ENCODE assay signal across 8 cellular contexts in the genomic region with DNA sequence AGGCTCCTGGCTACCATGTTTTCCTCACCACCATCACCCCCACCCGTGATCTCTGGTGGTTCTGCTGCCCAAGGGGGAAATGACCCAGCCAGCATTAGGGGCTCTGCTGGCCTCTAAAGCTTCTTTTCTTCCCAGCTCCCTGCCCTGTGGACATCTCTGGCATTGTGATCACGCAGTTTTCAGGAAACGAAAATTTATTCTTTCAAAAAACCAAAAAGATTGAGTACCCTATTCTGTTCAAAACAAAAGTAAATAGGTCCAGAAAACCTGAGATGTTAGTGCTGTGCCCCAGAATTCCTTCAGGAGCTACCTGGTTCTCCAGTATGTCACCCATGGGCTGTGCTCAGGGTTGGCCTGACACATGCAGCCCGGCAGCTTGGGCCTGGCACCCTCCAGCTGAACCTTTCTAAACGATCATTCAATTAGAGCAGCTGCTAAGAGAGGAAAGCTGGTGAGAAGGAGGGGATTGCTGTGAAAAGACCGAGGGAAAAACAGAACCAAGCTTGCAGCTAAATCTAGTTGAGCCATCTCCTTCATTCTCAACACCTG.
DNase-seq lines count a peak whose midpoint lies in the region; ATAC-seq and TF ChIP-seq lines count a peak whose summit lies in the region.

No MANE protein-coding gene starts in this region.

- H3K4me1 ChIP-seq in heart right ventricle, result peaks cover 12 to 53% (median 44%) of the 10 kb centered on the region in 9 donors
- peaks cover 11 to 68% (median 31%) of the 10 kb centered on the region in 4 donors for H3K4me1 ChIP-seq in stomach

- DNase-seq in activated T-cell treated with anti-CD3 and anti-CD28 coated beads, Interleukin-2, amount 50 U/mL, for 4 hours, result no peak
- no peak for DNase-seq in activated T-cell treated with anti-CD3 and anti-CD28 coated beads, Interleukin-2, amount 50 U/mL, for 1 hour
- DNase-seq in SHP77 (lab: John Stamatoyannopoulos, UW) (peak; percentile 29 to 45), heart right ventricle (no peak), stomach (no peak)
- DNase-seq in activated T-helper 2 cell treated with anti-CD3 and anti-CD28 coated beads, Interferon-gamma antibody, Interleukin-2, Interleukin-4, amounts not matched to agents 10 μg/mL and 5 μg/mL and 100 μg/mL, durations not matched to agents 14 hours and 24 hours and 36 hours (ENCODE audit: low spot score), result no peak

- H3K27me3 Mint-ChIP-seq in activated T-cell treated with anti-CD3 and anti-CD28 coated beads, Interleukin-2, amount 50 U/mL, for 4 hours (ENCODE audit: low read depth), result no peaks in the 10 kb centered on the region
- H3K27me3 Mint-ChIP-seq in activated T-helper 2 cell treated with anti-CD3 and anti-CD28 coated beads, Interferon-gamma antibody, Interleukin-2, Interleukin-4, amounts not matched to agents 10 μg/mL and 5 μg/mL and 100 μg/mL, durations not matched to agents 14 hours and 24 hours and 36 hours (ENCODE audit: low read depth), result peaks cover 4% of the 10 kb centered on the region

- H3K9me3 Mint-ChIP-seq in activated T-cell treated with anti-CD3 and anti-CD28 coated beads, Interleukin-2, amount 50 U/mL, for 4 hours, result no peaks in the 10 kb centered on the region
- H3K9me3 Mint-ChIP-seq in activated T-helper 2 cell treated with anti-CD3 and anti-CD28 coated beads, Interferon-gamma antibody, Interleukin-2, Interleukin-4, amounts not matched to agents 10 μg/mL and 5 μg/mL and 100 μg/mL, durations not matched to agents 14 hours and 24 hours and 36 hours, result no peaks in the 10 kb centered on the region

- no peak overlapping the region for H3K27ac Mint-ChIP-seq in activated T-helper 2 cell treated with anti-CD3 and anti-CD28 coated beads, Interferon-gamma antibody, Interleukin-2, Interleukin-4, amounts not matched to agents 10 μg/mL and 5 μg/mL and 100 μg/mL, durations not matched to agents 14 hours and 24 hours and 36 hours

- no peak overlapping the region for H3K4me3 Mint-ChIP-seq in activated T-cell treated with anti-CD3 and anti-CD28 coated beads, Interleukin-2, amount 50 U/mL, for 4 hours
- H3K4me3 Mint-ChIP-seq in activated T-helper 2 cell treated with anti-CD3 and anti-CD28 coated beads, Interferon-gamma antibody, Interleukin-2, Interleukin-4, amounts not matched to agents 10 μg/mL and 5 μg/mL and 100 μg/mL, durations not matched to agents 14 hours and 24 hours and 36 hours (ENCODE audit: low read depth), result no peak overlapping the region

- ATAC-seq in activated T-cell treated with anti-CD3 and anti-CD28 coated beads, Interleukin-2, amount 50 U/mL, for 4 hours, result peak; percentile 2 to 20
- peak; percentile 13 to 56 (median 34) for ATAC-seq in heart right ventricle
- ATAC-seq in HG02571 (IDR thresholded peaks at IDR 0.05; ENCODE audit: unreplicated experiment), result no peak
- no peak for ATAC-seq in GM18520 (IDR thresholded peaks at IDR 0.05; ENCODE audit: unreplicated experiment)

- TF ChIP-seq POLR2A in stomach (IDR thresholded peaks at IDR 0.05), result no peak

- peaks cover 14% of the 10 kb centered on the region for H3K36me3 Mint-ChIP-seq in activated T-cell treated with anti-CD3 and anti-CD28 coated beads, Interleukin-2, amount 50 U/mL, for 4 hours (ENCODE audit: insufficient read depth)
- H3K36me3 Mint-ChIP-seq in activated T-helper 2 cell treated with anti-CD3 and anti-CD28 coated beads, Interferon-gamma antibody, Interleukin-2, Interleukin-4, amounts not matched to agents 10 μg/mL and 5 μg/mL and 100 μg/mL, durations not matched to agents 14 hours and 24 hours and 36 hours (ENCODE audit: low read depth), result no peaks in the 10 kb centered on the region

- TF ChIP-seq CTCF in heart right ventricle (IDR thresholded peaks at IDR 0.05), result no peak
- TF ChIP-seq CTCF in stomach (IDR thresholded peaks at IDR 0.05), result no peak

- H3K4me3 ChIP-seq in heart right ventricle, result no peak overlapping the region
- H3K4me3 ChIP-seq in stomach, result no peak overlapping the region

- peaks cover 0 to 38% (median 0%) of the 10 kb centered on the region in 9 donors for H3K36me3 ChIP-seq in heart right ventricle
- H3K36me3 ChIP-seq in stomach, result peaks cover 0 to 20% (median 16%) of the 10 kb centered on the region in 4 donors

- no peaks in the 10 kb centered on the region for H3K27me3 ChIP-seq in heart right ventricle
- no peaks in the 10 kb centered on the region for H3K27me3 ChIP-seq in stomach

- peaks cover 54% of the 10 kb centered on the region for H3K4me1 Mint-ChIP-seq in activated T-cell treated with anti-CD3 and anti-CD28 coated beads, Interleukin-2, amount 50 U/mL, for 4 hours (ENCODE audit: low read depth)
- peaks cover 5% of the 10 kb centered on the region for H3K4me1 Mint-ChIP-seq in activated T-helper 2 cell treated with anti-CD3 and anti-CD28 coated beads, Interferon-gamma antibody, Interleukin-2, Interleukin-4, amounts not matched to agents 10 μg/mL and 5 μg/mL and 100 μg/mL, durations not matched to agents 14 hours and 24 hours and 36 hours (ENCODE audit: low read depth)

- intact Hi-C loops in heart right ventricle (cut with DNase I) (loop anchor here in 9 of 10 donors (2.0 to 10.0 kb wide), 10 partner anchors 34 to 527 kb away; no protein-coding TSS in a partner anchor), stomach (cut with DNase I; ENCODE audit: low total_unique reads) (loop anchor here (5.0 kb wide), 1 partner anchor 294 kb away; no protein-coding TSS in a partner anchor)
- intact Hi-C loops in activated T-helper 2 cell treated with anti-CD3 and anti-CD28 coated beads, Interferon-gamma antibody, Interleukin-2, Interleukin-4, amounts not matched to agents 10 μg/mL and 5 μg/mL and 100 μg/mL, durations not matched to agents 14 hours and 24 hours and 36 hours (cut with micrococcal nuclease), result loop anchor here (5.0 to 10.0 kb wide), 2 partner anchors 204 to 527 kb away; no protein-coding TSS in a partner anchor

- TF ChIP-seq EP300 in stomach (IDR thresholded peaks at IDR 0.05), result no peak

- H3K9me3 ChIP-seq in heart right ventricle (no peaks in the 10 kb centered on the region), stomach (no peaks in the 10 kb centered on the region)

- 59 to 65% methylated on average over 6 of the region's 6 CpGs for WGBS in heart right ventricle, 2 donors
- WGBS in stomach, 5 donors, result 57 to 70% (median 64%) methylated on average over 6 of the region's 6 CpGs

- H3K27ac ChIP-seq in heart right ventricle (peak overlapping the region in 8 of 10 donors; percentile 20 to 70 (median 49)), stomach (peak overlapping the region in 4 of 5 donors; percentile 5 to 59 (median 50))

Comparison
In these comparisons a context has a peak if more than half of its experiments do, and no peak if none do; other contexts are left out.
1. ATAC-seq: peak in activated T-cell treated with anti-CD3 and anti-CD28 coated beads, Interleukin-2, amount 50 U/mL, for 4 hours (2 of 2) and heart right ventricle (8 of 8); none in HG02571 (single experiment) and GM18520 (single experiment).
2. DNase-seq: peak in SHP77 (2 of 2); none in activated T-cell treated with anti-CD3 and anti-CD28 coated beads, Interleukin-2, amount 50 U/mL, for 4 hours (single experiment), activated T-cell treated with anti-CD3 and anti-CD28 coated beads, Interleukin-2, amount 50 U/mL, for 1 hour (single experiment), heart right ventricle (0 of 2), stomach (single experiment) and activated T-helper 2 cell treated with anti-CD3 and anti-CD28 coated beads, Interferon-gamma antibody, Interleukin-2, Interleukin-4, amounts not matched to agents 10 μg/mL and 5 μg/mL and 100 μg/mL, durations not matched to agents 14 hours and 24 hours and 36 hours (single experiment).